1 cellular context compared by ENCODE assay signal in genomic region chr22:41822289-41823057, GRCh38.
TF ChIP-seq lines count a peak whose summit lies in the region.

No MANE protein-coding gene starts in this region.

TF ChIP-seq in HEK293, 187 proteins besides CTCF, POLR2A, EP300 and RAD21 (continued from another document):
- TF ChIP-seq ATF2 (tag by site-specific recombination; IDR thresholded peaks at IDR 0.05; ENCODE audit: low read depth): no peak
- no peak for TF ChIP-seq ZNF223 (tag by site-specific recombination; IDR thresholded peaks at IDR 0.05)
- TF ChIP-seq ZNF174 (tag by site-specific recombination; IDR thresholded peaks at IDR 0.05): no peak
- no peak for TF ChIP-seq PBX3 (CRISPR knock-in tag; IDR thresholded peaks at IDR 0.05)
- no peak for TF ChIP-seq ZNF837 (tag by site-specific recombination; IDR thresholded peaks at IDR 0.05)
- no peak for TF ChIP-seq ZNF843 (tag by site-specific recombination; IDR thresholded peaks at IDR 0.05)
- TF ChIP-seq ZNF548 (tag by site-specific recombination; IDR thresholded peaks at IDR 0.05): no peak
- no peak for TF ChIP-seq ZNF561 (tag by site-specific recombination; IDR thresholded peaks at IDR 0.05; ENCODE audit: borderline replicate concordance)
- peak; percentile 91; the same call in 1 of the 2 replicates for TF ChIP-seq ZNF768 (tag by site-specific recombination; IDR thresholded peaks at IDR 0.05)
- TF ChIP-seq ZNF654 (tag by site-specific recombination; IDR thresholded peaks at IDR 0.05; ENCODE audit: low read depth): peak; percentile 87
- no peak for TF ChIP-seq ZNF747 (tag by site-specific recombination; IDR thresholded peaks at IDR 0.05)
- TF ChIP-seq ZNF239 (tag by site-specific recombination; IDR thresholded peaks at IDR 0.05): no peak
- TF ChIP-seq ZNF518A (tag by site-specific recombination; conservative IDR thresholded peaks at IDR 0.05; ENCODE audit: low read depth): no peak
- TF ChIP-seq KLF9 (tag by site-specific recombination; IDR thresholded peaks at IDR 0.05; ENCODE audit: low read depth): no peak
- no peak for TF ChIP-seq REPIN1 (tag by site-specific recombination; IDR thresholded peaks at IDR 0.05; ENCODE audit: low read depth)
- TF ChIP-seq ZXDB (tag by site-specific recombination; IDR thresholded peaks at IDR 0.05): no peak
- TF ChIP-seq OSR2 (tag by site-specific recombination; IDR thresholded peaks at IDR 0.05): no peak
- TF ChIP-seq ZNF362 (tag by site-specific recombination; IDR thresholded peaks at IDR 0.05): no peak
- no peak for TF ChIP-seq ZNF776 (tag by site-specific recombination; IDR thresholded peaks at IDR 0.05; ENCODE audit: borderline replicate concordance)
- TF ChIP-seq ZNF645 (tag by site-specific recombination; IDR thresholded peaks at IDR 0.05): no peak
- TF ChIP-seq ZNF423 (tag by site-specific recombination; IDR thresholded peaks at IDR 0.05): no peak
- no peak for TF ChIP-seq GLI2 (tag by site-specific recombination; IDR thresholded peaks at IDR 0.05; ENCODE audit: borderline replicate concordance, low read depth)
- TF ChIP-seq ZNF596 (tag by site-specific recombination; IDR thresholded peaks at IDR 0.05): no peak
- no peak for TF ChIP-seq ZNF549 (tag by site-specific recombination; IDR thresholded peaks at IDR 0.05)
- TF ChIP-seq ZNF707 (tag by site-specific recombination; IDR thresholded peaks at IDR 0.05): no peak
- TF ChIP-seq ZNF391 (tag by site-specific recombination; IDR thresholded peaks at IDR 0.05; ENCODE audit: borderline replicate concordance, low read depth): no peak
- TF ChIP-seq ZNF366 (tag by site-specific recombination; conservative IDR thresholded peaks at IDR 0.05): peak; percentile 34; the same call in 1 of the 2 replicates
- TF ChIP-seq SCRT1 (tag by site-specific recombination; IDR thresholded peaks at IDR 0.05; ENCODE audit: borderline replicate concordance): no peak
